ENCODE assay signal across 20 cellular contexts in the genomic region with DNA sequence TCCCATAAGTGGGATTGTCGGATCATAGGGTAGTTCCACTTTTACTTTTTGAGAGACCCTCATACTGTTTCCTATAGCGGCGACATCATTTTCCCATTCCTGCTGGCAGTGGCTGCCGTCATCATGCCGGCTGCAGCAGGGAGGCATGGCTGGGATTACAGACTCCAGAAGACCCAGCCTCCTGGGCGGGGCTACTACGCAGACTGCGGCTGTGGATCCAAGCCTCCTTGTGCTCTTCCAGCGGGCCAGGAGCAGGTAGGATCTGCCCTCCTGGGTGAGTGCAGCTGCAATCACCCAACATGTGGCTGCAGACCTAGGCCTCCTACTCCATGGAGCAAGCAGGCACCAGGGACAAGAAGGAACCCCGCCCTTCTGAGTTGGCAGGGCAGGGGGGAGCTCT.
"Had no signal": no experiment of that assay in that cellular context is flagged by ENCODE, and none has a peak within 500 bp of the region (broad histone marks: within the 10 kb centered on the region; RNA-seq: fewer than 3 reads in every experiment).

No MANE protein-coding gene starts in this region.

- H3K27me3 ChIP-seq: foreskin keratinocyte, right lobe of liver, tibial artery, upper lobe of left lung, uterus had no signal

- H3K4me3 ChIP-seq: lung, psoas muscle, right lobe of liver, tibial artery, upper lobe of left lung, uterus had no signal

- H3K4me1 ChIP-seq: foreskin keratinocyte, psoas muscle, right lobe of liver, tibial artery, upper lobe of left lung, uterus had no signal

- H3K4me1 Mint-ChIP-seq: naive B cell; stimulated activated memory B cell treated with anti-CD40 and anti-IgM and Interleukin-4, amounts not matched to agents 10 μg/mL and 1 μg/mL and 100 μg/mL, for 72 hours had no signal

- H3K9me3 ChIP-seq: neutrophil, psoas muscle, right lobe of liver, tibial artery, upper lobe of left lung, uterus had no signal

- H3K9me3 Mint-ChIP-seq: dendritic cell treated with granulocyte-macrophage colony-stimulating factor and Interleukin-4, amounts not matched to agents 40 ng/mL and 50 ng/mL, for 4 days; stimulated activated memory B cell treated with anti-CD40 and anti-IgM and Interleukin-4, amounts not matched to agents 10 μg/mL and 1 μg/mL and 100 μg/mL, for 72 hours; stimulated activated naive CD8-positive, alpha-beta T cell treated with anti-CD3 and anti-CD28 coated beads, Interleukin-15, Interleukin-2, amounts not matched to agents 100 ng/mL and 50 ng/mL, for 24 hours had no signal

- H3K27ac Mint-ChIP-seq: dendritic cell treated with granulocyte-macrophage colony-stimulating factor and Interleukin-4, amounts not matched to agents 40 ng/mL and 50 ng/mL, for 4 days; naive B cell; nephron; stimulated activated memory B cell treated with anti-CD40 and anti-IgM and Interleukin-4, amounts not matched to agents 10 μg/mL and 1 μg/mL and 100 μg/mL, for 72 hours; stimulated activated naive CD8-positive, alpha-beta T cell treated with anti-CD3 and anti-CD28 coated beads, Interleukin-15, Interleukin-2, amounts not matched to agents 100 ng/mL and 50 ng/mL, for 24 hours had no signal

- DNase-seq: erythroblast; foreskin keratinocyte; left colon; left ventricle myocardium superior; mesendoderm; naive B cell; psoas muscle; retina; right lobe of liver; stimulated activated CD4-positive, alpha-beta T cell treated with anti-CD3 and anti-CD28 coated beads, Interleukin-4, amount 100 ng/mL, for 1 hour; stimulated activated CD8-positive, alpha-beta memory T cell treated with anti-CD3 and anti-CD28 coated beads, Interleukin-4, amount 100 ng/mL, for 48 hours; tibial artery; uterus had no signal

- H3K27me3 Mint-ChIP-seq: dendritic cell treated with granulocyte-macrophage colony-stimulating factor and Interleukin-4, amounts not matched to agents 40 ng/mL and 50 ng/mL, for 4 days had no signal

- H3K27ac ChIP-seq: foreskin keratinocyte, neutrophil, psoas muscle, right lobe of liver, tibial artery, upper lobe of left lung, uterus had no signal

- ATAC-seq: foreskin keratinocyte; left colon; left ventricle myocardium superior; stimulated activated memory B cell treated with anti-CD40 and anti-IgM and Interleukin-4, amounts not matched to agents 10 μg/mL and 1 μg/mL and 100 μg/mL, for 72 hours had no signal

- H3K4me3 Mint-ChIP-seq: dendritic cell treated with granulocyte-macrophage colony-stimulating factor and Interleukin-4, amounts not matched to agents 40 ng/mL and 50 ng/mL, for 4 days; naive B cell; nephron; stimulated activated memory B cell treated with anti-CD40 and anti-IgM and Interleukin-4, amounts not matched to agents 10 μg/mL and 1 μg/mL and 100 μg/mL, for 72 hours; stimulated activated naive CD8-positive, alpha-beta T cell treated with anti-CD3 and anti-CD28 coated beads, Interleukin-15, Interleukin-2, amounts not matched to agents 100 ng/mL and 50 ng/mL, for 24 hours had no signal

- H3K36me3 ChIP-seq: neutrophil, right lobe of liver, tibial artery, upper lobe of left lung, uterus had no signal

- H3K36me3 Mint-ChIP-seq: naive B cell; stimulated activated memory B cell treated with anti-CD40 and anti-IgM and Interleukin-4, amounts not matched to agents 10 μg/mL and 1 μg/mL and 100 μg/mL, for 72 hours had no signal
